27 cellular contexts compared by ENCODE assay signal in the genomic region with DNA sequence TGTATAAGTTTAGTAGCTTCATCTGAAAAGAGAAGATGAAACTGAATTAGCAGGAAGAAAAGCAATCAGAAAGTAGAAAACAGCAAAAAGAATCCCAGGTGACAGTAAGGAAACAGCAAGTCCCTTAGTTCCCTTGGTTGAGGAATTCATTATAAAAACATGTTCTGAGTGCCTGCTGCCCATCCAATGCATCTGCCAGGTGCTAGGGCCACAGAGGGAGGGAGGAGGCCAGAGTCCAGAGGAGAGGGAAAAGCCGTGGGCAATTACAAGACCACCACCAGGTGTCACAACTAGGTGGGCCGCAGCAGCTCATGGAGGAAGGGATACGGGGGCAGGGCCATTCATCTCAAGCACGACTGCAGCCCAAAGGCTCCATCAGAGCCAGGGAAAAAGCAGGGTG. TPM values are rescaled to one million over a fixed set of nuclear protein-coding genes. Genes with fewer than 3 reads are reported as not detected.
"Had no signal": no experiment of that assay in that cellular context is flagged by ENCODE, and none has a peak within 500 bp of the region (broad histone marks: within the 10 kb centered on the region; RNA-seq: fewer than 3 reads in every experiment).

No MANE protein-coding gene starts in this region.

- H3K9me3 Mint-ChIP-seq: activated naive CD4-positive, alpha-beta T cell treated with anti-CD3 and anti-CD28 coated beads for 36 hours; immature natural killer cell; stimulated activated naive CD8-positive, alpha-beta T cell treated with anti-CD3 and anti-CD28 coated beads, Interleukin-15, Interleukin-2, amounts not matched to agents 100 ng/mL and 50 ng/mL, for 24 hours had no signal

- H3K27me3 ChIP-seq: heart left ventricle, ovary, right lobe of liver, upper lobe of left lung had no signal

- DNase-seq: activated CD4-positive, alpha-beta T cell treated with anti-CD3 and anti-CD28 coated beads for 48 hours; activated CD4-positive, alpha-beta T cell treated with anti-CD3 and anti-CD28 coated beads, Interleukin-2, amount 50 U/mL, for 48 hours; activated CD8-positive, alpha-beta memory T cell treated with anti-CD3 and anti-CD28 coated beads, Interleukin-2, amount 50 U/mL, for 48 hours; activated effector memory CD4-positive, alpha-beta T cell treated with Interleukin-2 at 50 U/mL for 16 hours; activated naive CD4-positive, alpha-beta T cell treated with anti-CD3 and anti-CD28 coated beads for 36 hours; anterior cingulate cortex; dermis blood vessel endothelial cell; effector CD4-positive, alpha-beta T cell; heart left ventricle; hypothalamus; immature natural killer cell; kidney; ovary; stimulated activated CD4-positive, alpha-beta T cell treated with anti-CD3 and anti-CD28 coated beads, Interleukin-12 subunit alpha, Interleukin-12 subunit beta, amount 100 ng/mL, for 4 hours; stimulated activated CD4-positive, alpha-beta T cell treated with anti-CD3 and anti-CD28 coated beads, Interleukin-4, amount 100 ng/mL, for 1 hour; T-helper 1 cell; T-helper 9 cell; upper lobe of left lung; WERI-Rb-1 had no signal

- H3K4me1 ChIP-seq: right lobe of liver had no signal

- H3K9me3 ChIP-seq: heart left ventricle, ovary, right lobe of liver, thoracic aorta, upper lobe of left lung had no signal

- ATAC-seq: activated CD4-positive, CD25-positive, alpha-beta regulatory T cell treated with anti-CD3 and anti-CD28 coated beads, Interleukin-2, amount 50 U/mL, for 24 hours; heart left ventricle; right lobe of liver had no signal

- H3K27ac Mint-ChIP-seq: activated naive CD4-positive, alpha-beta T cell treated with anti-CD3 and anti-CD28 coated beads for 36 hours; progenitor cell of endocrine pancreas; stimulated activated naive CD8-positive, alpha-beta T cell treated with anti-CD3 and anti-CD28 coated beads, Interleukin-15, Interleukin-2, amounts not matched to agents 100 ng/mL and 50 ng/mL, for 24 hours had no signal

- H3K27me3 Mint-ChIP-seq: progenitor cell of endocrine pancreas; stimulated activated naive CD8-positive, alpha-beta T cell treated with anti-CD3 and anti-CD28 coated beads, Interleukin-15, Interleukin-2, amounts not matched to agents 100 ng/mL and 50 ng/mL, for 24 hours had no signal

- H3K36me3 ChIP-seq: ovary had no signal

- H3K4me3 Mint-ChIP-seq: activated naive CD4-positive, alpha-beta T cell treated with anti-CD3 and anti-CD28 coated beads for 36 hours; immature natural killer cell; stimulated activated naive CD8-positive, alpha-beta T cell treated with anti-CD3 and anti-CD28 coated beads, Interleukin-15, Interleukin-2, amounts not matched to agents 100 ng/mL and 50 ng/mL, for 24 hours had no signal

- H3K4me3 ChIP-seq: heart left ventricle, ovary, right lobe of liver, skin epidermis, thoracic aorta, upper lobe of left lung had no signal

- H3K27ac ChIP-seq: heart left ventricle, ovary, right lobe of liver, skin epidermis, thoracic aorta, upper lobe of left lung, WERI-Rb-1 had no signal

RNA-seq across cellular contexts. Expression of a gene that starts 55.9 kb away (rescaled TPM):
- total RNA-seq: fibroblast of lung, fibroblast of villous mesenchyme had no signal
- polyA plus RNA-seq: fibroblast of lung had no signal
